ENCODE assay signal across 11 cellular contexts in the genomic region with DNA sequence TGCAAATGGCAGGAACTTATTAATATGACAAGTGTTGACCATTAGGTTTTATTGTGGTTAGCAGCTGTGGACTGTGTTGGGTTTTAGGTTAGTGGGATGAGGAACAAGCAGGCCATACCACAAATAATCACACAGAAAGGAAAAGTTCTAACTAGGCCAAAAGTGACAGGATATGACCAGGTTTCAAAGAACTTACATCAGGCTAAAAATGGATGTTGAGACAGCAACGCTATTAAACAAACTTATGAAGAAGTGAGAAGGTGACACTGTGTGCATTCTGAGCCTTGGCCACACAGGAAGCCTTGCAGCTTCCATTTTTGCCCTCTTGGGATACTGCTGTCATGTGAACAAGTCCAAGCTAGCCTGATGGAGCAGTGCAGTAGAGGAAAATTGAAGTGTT.
A peak's percentile ranks its signal among the peaks of the same experiment; 100 is the strongest.
DNase-seq lines count a peak whose midpoint lies in the region; ATAC-seq, FAIRE-seq and TF ChIP-seq lines count a peak whose summit lies in the region.
"Had no signal": no experiment of that assay in that cellular context is flagged by ENCODE, and none has a peak within 500 bp of the region (broad histone marks: within the 10 kb centered on the region; RNA-seq: fewer than 3 reads in every experiment).

No MANE protein-coding gene starts in this region.

- H3K4me3 ChIP-seq in cardiac fibroblast (replicated peaks in 1 of 2; ENCODE audit: low read depth in 2 of 2, low read length in 2 of 2) (no peak overlapping the region), skeletal muscle cell (ENCODE audit: low read depth, low read length) (no peak overlapping the region)
- H3K4me3 ChIP-seq: mucosa of descending colon had no signal

- no peak for TF ChIP-seq CTCF in cardiac fibroblast (IDR thresholded peaks at IDR 0.05; ENCODE audit: low read depth, low read length)

- peak; percentile 26 for FAIRE-seq in GM18507 (lab: Jason Lieb, UNC)

- peak; percentile 70 for ATAC-seq in HG03175 (IDR thresholded peaks at IDR 0.05; ENCODE audit: unreplicated experiment)
- ATAC-seq in GM21737 (IDR thresholded peaks at IDR 0.05; ENCODE audit: unreplicated experiment): no peak
- ATAC-seq: mucosa of descending colon, T-cell had no signal

- DNase-seq in GM18507 (ENCODE audit: extremely low spot score, insufficient read length, low read depth): no peak
- peak; percentile 74 to 75 for DNase-seq in cardiac fibroblast (ENCODE audit: low read depth in 2 of 2)
- DNase-seq in skeletal muscle cell (ENCODE audit: low read depth): peak; percentile 31
- DNase-seq in NCI-H748 (lab: John Stamatoyannopoulos, UW; ENCODE audit: unreplicated experiment): no peak
- no peak for DNase-seq in NCI-H1417 treated with DMSO at 0.1 percent for 48 hours (lab: John Stamatoyannopoulos, UW)
- DNase-seq: activated CD4-positive, alpha-beta T cell treated with anti-CD3 and anti-CD28 coated beads, Interleukin-2, amount 10 ng/mL, durations not matched to agents 7 days and 5 days; mucosa of descending colon; right cardiac atrium; T-cell had no signal

Comparison
In these comparisons a context has a peak if more than half of its experiments do, and no peak if none do; other contexts are left out.
1. DNase-seq: peak in cardiac fibroblast (2 of 2) and skeletal muscle cell (single experiment); none in GM18507 (single experiment), NCI-H748 (single experiment) and NCI-H1417 treated with DMSO at 0.1 percent for 48 hours (single experiment).